Comparison of ENCODE assay signal across 22 cellular contexts in the genomic region with DNA sequence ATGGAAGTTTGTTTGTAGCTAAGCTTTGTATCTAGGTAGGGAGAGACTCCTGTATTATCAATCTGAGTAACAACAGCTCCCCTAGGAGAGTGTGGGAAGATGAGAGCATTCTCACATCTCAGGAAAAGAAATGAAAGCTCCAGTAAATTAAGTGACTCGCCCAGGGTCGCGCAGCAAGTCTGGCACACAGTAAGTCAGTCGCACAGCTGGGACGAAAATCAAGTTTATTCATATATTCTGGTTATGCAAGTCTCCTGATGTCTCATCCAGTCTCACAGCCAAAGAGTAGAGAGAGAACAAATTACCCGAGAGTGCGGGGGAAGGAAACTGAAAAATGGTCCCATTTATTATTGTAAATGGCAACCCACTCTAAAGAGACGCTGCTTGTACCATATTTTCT.
A peak's percentile ranks its signal among the peaks of the same experiment; 100 is the strongest.
DNase-seq lines count a peak whose midpoint lies in the region; ATAC-seq and TF ChIP-seq lines count a peak whose summit lies in the region.
"Had no signal": no experiment of that assay in that cellular context is flagged by ENCODE, and none has a peak within 500 bp of the region (broad histone marks: within the 10 kb centered on the region; RNA-seq: fewer than 3 reads in every experiment).

No MANE protein-coding gene starts in this region.

- intact Hi-C loops in lower lobe of right lung (cut with DNase I), result no loop called here

- H3K4me3 ChIP-seq in fibroblast of mammary gland (ENCODE audit: control insufficient read depth, low read depth, low read length) (no peak overlapping the region), lower lobe of right lung (no peak overlapping the region)
- H3K4me3 ChIP-seq: BLaER1 had no signal

- ATAC-seq in lower lobe of right lung, result no peak
- ATAC-seq: HepG2, SK-N-SH treated with all-trans-retinoic acid at 6 μM for 48 hours had no signal

- no peaks in the 10 kb centered on the region for H3K4me1 ChIP-seq in lower lobe of right lung
- H3K4me1 ChIP-seq: BLaER1 had no signal

- TF ChIP-seq CTCF in fibroblast of mammary gland (conservative IDR thresholded peaks at IDR 0.05; ENCODE audit: control insufficient read depth, insufficient read depth, low read depth, low read length), result no peak
- TF ChIP-seq CTCF in lower lobe of right lung (IDR thresholded peaks at IDR 0.05), result no peak

- no peaks in the 10 kb centered on the region for H3K27me3 ChIP-seq in lower lobe of right lung (ENCODE audit: low read depth)
- H3K27me3 ChIP-seq: BLaER1 had no signal

- peak; percentile 45 for DNase-seq in Ammon's horn (ENCODE audit: low spot score)
- peak; percentile 0 for DNase-seq in HS-5 (ENCODE audit: low read depth)
- peak; percentile 9 for DNase-seq in fibroblast of mammary gland (ENCODE audit: low read depth)
- peak; percentile 47 for DNase-seq in superior temporal gyrus (ENCODE audit: extremely low spot score)
- no peak for DNase-seq in NCI-H2227 treated with DMSO at 0.1 percent for 48 hours (lab: John Stamatoyannopoulos, UW)
- no peak for DNase-seq in hepatic stellate cell (ENCODE audit: low spot score)
- DNase-seq in lower lobe of right lung, result no peak
- DNase-seq: CD4-positive, alpha-beta memory T cell; DMS53; H7; HFFc6; KG1; MV-4-11; NCI-H1694 treated with DMSO at 0.1 percent for 48 hours; NCI-H510A; NCI-H774; OCI-M1; SIG-M5 had no signal

- H3K36me3 ChIP-seq in lower lobe of right lung, result no peaks in the 10 kb centered on the region
- H3K36me3 ChIP-seq: BLaER1 had no signal

- H3K27ac ChIP-seq in lower lobe of right lung, result no peak overlapping the region
- H3K27ac ChIP-seq: BLaER1, RWPE1 had no signal

- H3K9me3 ChIP-seq in lower lobe of right lung, result no peaks in the 10 kb centered on the region
- H3K9me3 ChIP-seq: BLaER1 had no signal

Comparison
In these comparisons a context has a peak if more than half of its experiments do, and no peak if none do; other contexts are left out.
1. DNase-seq: peak in Ammon's horn (single experiment), HS-5 (single experiment), fibroblast of mammary gland (single experiment) and superior temporal gyrus (single experiment); none in NCI-H2227 treated with DMSO at 0.1 percent for 48 hours (single experiment), hepatic stellate cell (single experiment) and lower lobe of right lung (single experiment).